In the genomic region with DNA sequence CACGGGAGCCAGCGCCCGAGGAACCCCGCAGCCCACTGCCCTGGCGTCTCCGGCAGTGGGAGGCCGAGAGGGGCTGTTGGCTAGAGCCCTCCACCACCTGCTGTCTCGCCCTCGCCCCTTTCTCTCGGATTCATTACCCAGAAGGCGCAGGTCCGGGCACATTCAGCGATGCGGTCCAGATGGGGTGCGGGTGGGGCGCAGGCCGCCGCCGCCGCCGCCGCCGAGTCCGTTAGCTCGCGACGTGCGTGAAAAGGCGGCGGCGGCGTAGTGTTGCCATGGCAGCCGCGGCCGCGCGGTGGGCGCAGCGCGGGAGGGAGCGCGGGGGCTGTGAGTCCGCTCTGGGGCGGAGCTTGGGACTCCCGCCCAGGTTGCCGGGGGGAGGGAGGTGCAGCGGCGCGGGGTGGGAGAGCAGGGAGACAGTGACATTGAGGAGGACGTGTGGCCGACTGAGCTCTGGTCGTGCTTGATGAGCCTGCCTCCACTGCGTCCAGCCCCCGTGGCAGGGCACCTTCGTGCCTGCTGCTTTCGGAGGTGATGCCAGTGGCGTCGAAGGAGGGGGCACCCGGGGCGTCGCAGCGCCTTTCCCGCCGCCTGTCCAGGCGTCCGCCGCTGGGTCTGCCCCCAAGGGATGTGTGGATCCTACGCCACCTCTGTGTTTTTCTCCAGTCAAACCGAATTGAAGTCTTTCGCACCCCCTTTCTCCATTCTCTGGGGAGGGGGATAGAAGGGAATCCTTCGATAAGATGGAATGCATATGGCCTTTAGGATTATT, we compare ENCODE assay signal across 8 cellular contexts. TPM values are rescaled to one million over a fixed set of nuclear protein-coding genes. Genes with fewer than 3 reads are reported as not detected.
DNase-seq lines count a peak whose midpoint lies in the region; ATAC-seq and TF ChIP-seq lines count a peak whose summit lies in the region.

A gene (minus strand): TSS at position 358 of the 772 bp plus-strand sequence. CDS start 23,774 bp downstream, outside the sequence.

- H3K27me3 ChIP-seq in ascending aorta (no peaks in the 10 kb centered on the region), hepatocyte (no peaks in the 10 kb centered on the region)

- peak within 1 kb of the TSS; percentile 99 for H2AFZ ChIP-seq in hepatocyte

- peak within 1 kb of the TSS; percentile 94 for H3K4me2 ChIP-seq in hepatocyte

- H3K27ac ChIP-seq in ascending aorta = peak within 1 kb of the TSS; percentile 83 to 90
- H3K27ac ChIP-seq in hepatocyte = peak within 1 kb of the TSS; percentile 86

- peak; percentile 58 for ATAC-seq in HG02759 (IDR thresholded peaks at IDR 0.05; ENCODE audit: unreplicated experiment)

- H3K4me3 ChIP-seq in ascending aorta = peak within 1 kb of the TSS; percentile 91 to 93
- peak within 1 kb of the TSS; percentile 99 for H3K4me3 ChIP-seq in hepatocyte

- TF ChIP-seq CTCF in ascending aorta (IDR thresholded peaks at IDR 0.05) (no peak), hepatocyte (IDR thresholded peaks at IDR 0.05; ENCODE audit: poor library complexity) (no peak)

- H3K4me1 ChIP-seq in ascending aorta = peaks cover 5 to 13% of the 10 kb centered on the region in 2 donors
- no peaks in the 10 kb centered on the region for H3K4me1 ChIP-seq in hepatocyte (ENCODE audit: insufficient read depth)

- H3K79me2 ChIP-seq in hepatocyte = peaks cover 41% of the 10 kb centered on the region

- no peaks in the 10 kb centered on the region for H4K20me1 ChIP-seq in hepatocyte (ENCODE audit: insufficient read depth, poor library complexity, severe bottlenecking)

- H3K9me3 ChIP-seq in ascending aorta = no peaks in the 10 kb centered on the region
- H3K9me3 ChIP-seq in hepatocyte (ENCODE audit: low read depth) = no peaks in the 10 kb centered on the region

- no peaks in the 10 kb centered on the region for H3K36me3 ChIP-seq in ascending aorta
- no peaks in the 10 kb centered on the region for H3K36me3 ChIP-seq in hepatocyte (replicated peaks; ENCODE audit: insufficient read depth, low read depth)

- intact Hi-C loops in ascending aorta (cut with DNase I) = loop anchor here (1.0 to 10.0 kb wide), 9 partner anchors 33 to 1593 kb away; a partner anchor contains a TSS

- 1% methylated on average over 29 of the region's 71 CpGs for WGBS in hepatocyte (ENCODE audit: low lambda C conversion rate, missing lambda C conversion rate)

- TF ChIP-seq POLR2A in GM15510 (IDR thresholded peaks at IDR 0.05; ENCODE audit: borderline replicate concordance, extremely low read depth, insufficient read length) = peak; percentile 47

- no peaks in the 10 kb centered on the region for H3K9me2 ChIP-seq in hepatocyte (replicated peaks; ENCODE audit: insufficient read depth)

- DNase-seq in NCI-H1417 (lab: John Stamatoyannopoulos, UW) = peak; percentile 73 to 95 (median 94)
- DNase-seq in T-helper 2 cell = peak; percentile 58 to 84 (median 69)
- DNase-seq in ascending aorta (ENCODE audit: low spot score in 2 of 2) = peak; percentile 30 to 88
- peak; percentile 84 for DNase-seq in hepatocyte (ENCODE audit: low spot score)
- DNase-seq in retina = peak; percentile 98
- DNase-seq in GOT3 (lab: John Stamatoyannopoulos, UW) = no peak

RNA-seq across cellular contexts. Expression of the gene that starts here (rescaled TPM):
- total RNA-seq in ascending aorta (13.2 TPM), hepatocyte (9.4 and 9.8 TPM in 2 replicates)
- polyA plus RNA-seq in hepatocyte = 2.1 and 2.4 TPM in 2 replicates
